8 cellular contexts compared by ENCODE assay signal in genomic region chr15:65101418-65101890, GRCh38. TPM values are rescaled to one million over a fixed set of nuclear protein-coding genes. Genes with fewer than 3 reads are reported as not detected.
A peak's percentile ranks its signal among the peaks of the same experiment; 100 is the strongest.
DNase-seq lines count a peak whose midpoint lies in the region; ATAC-seq and TF ChIP-seq lines count a peak whose summit lies in the region.

No MANE protein-coding gene starts in this region.

- H3K4me3 Mint-ChIP-seq in activated naive CD4-positive, alpha-beta T cell treated with anti-CD3 and anti-CD28 coated beads, Interleukin-2, amount 10 ng/mL, durations not matched to agents 7 days and 5 days = no peak overlapping the region
- H3K4me3 Mint-ChIP-seq in glutamatergic neuron (ENCODE audit: unreplicated experiment) = peak overlapping the region; percentile 88

- H2AFZ ChIP-seq in parathyroid adenoma = no peak overlapping the region

- no peaks in the 10 kb centered on the region for H3K9me3 ChIP-seq in parathyroid adenoma (ENCODE audit: control insufficient read depth, low read length)

- H3K4me1 ChIP-seq in parathyroid adenoma = no peaks in the 10 kb centered on the region

- H3K27me3 Mint-ChIP-seq in activated naive CD4-positive, alpha-beta T cell treated with anti-CD3 and anti-CD28 coated beads, Interleukin-2, amount 10 ng/mL, durations not matched to agents 7 days and 5 days = no peaks in the 10 kb centered on the region
- H3K27me3 Mint-ChIP-seq in glutamatergic neuron (ENCODE audit: unreplicated experiment) = peaks cover 4% of the 10 kb centered on the region

- no peak overlapping the region for H3K4me2 ChIP-seq in parathyroid adenoma (ENCODE audit: low read length)

- no peak overlapping the region for H3K4me3 ChIP-seq in parathyroid adenoma (ENCODE audit: low read depth, low read length)

- H3K9ac ChIP-seq in parathyroid adenoma = no peak overlapping the region

- no peak overlapping the region for H3K27ac ChIP-seq in parathyroid adenoma

- H3K9me3 Mint-ChIP-seq in activated naive CD4-positive, alpha-beta T cell treated with anti-CD3 and anti-CD28 coated beads, Interleukin-2, amount 10 ng/mL, durations not matched to agents 7 days and 5 days = no peaks in the 10 kb centered on the region
- H3K9me3 Mint-ChIP-seq in glutamatergic neuron (ENCODE audit: unreplicated experiment) = peaks cover 1% of the 10 kb centered on the region

- H3K36me3 ChIP-seq in parathyroid adenoma (ENCODE audit: control insufficient read depth, insufficient read depth, low read length) = no peaks in the 10 kb centered on the region

- no peaks in the 10 kb centered on the region for H3K4me1 Mint-ChIP-seq in activated naive CD4-positive, alpha-beta T cell treated with anti-CD3 and anti-CD28 coated beads, Interleukin-2, amount 10 ng/mL, durations not matched to agents 7 days and 5 days
- peaks cover 6% of the 10 kb centered on the region for H3K4me1 Mint-ChIP-seq in glutamatergic neuron (ENCODE audit: low read depth, unreplicated experiment)

- peaks cover 12% of the 10 kb centered on the region for H3K36me3 Mint-ChIP-seq in activated naive CD4-positive, alpha-beta T cell treated with anti-CD3 and anti-CD28 coated beads, Interleukin-2, amount 10 ng/mL, durations not matched to agents 7 days and 5 days
- peaks cover 7% of the 10 kb centered on the region for H3K36me3 Mint-ChIP-seq in glutamatergic neuron (ENCODE audit: unreplicated experiment)

- H3K79me2 ChIP-seq in parathyroid adenoma = no peaks in the 10 kb centered on the region

- CTCF ChIA-PET in activated naive CD4-positive, alpha-beta T cell treated with anti-CD3 and anti-CD28 coated beads, Interleukin-2, amount 10 ng/mL, durations not matched to agents 7 days and 5 days (lab: Charles Lee) = interaction anchor here (0.7 to 2.1 kb wide), 15 partner anchors 9 to 120 kb away, joined by 3 to 27 read pairs (median 3); no protein-coding TSS in a partner anchor

- H3K27me3 ChIP-seq in parathyroid adenoma (ENCODE audit: control insufficient read depth, insufficient read depth, low read length) = no peaks in the 10 kb centered on the region

- no peak overlapping the region for H3K27ac Mint-ChIP-seq in activated naive CD4-positive, alpha-beta T cell treated with anti-CD3 and anti-CD28 coated beads, Interleukin-2, amount 10 ng/mL, durations not matched to agents 7 days and 5 days
- peak overlapping the region; percentile 33 for H3K27ac Mint-ChIP-seq in glutamatergic neuron (ENCODE audit: unreplicated experiment)

- peak; percentile 5 for DNase-seq in NK-92 treated with Interleukin-12 subunit alpha and Interleukin-12 subunit beta, amount 100 ng/mL, for 24 hours (lab: John Stamatoyannopoulos, UW)
- DNase-seq in NK-92 (lab: John Stamatoyannopoulos, UW; ENCODE audit: unreplicated experiment) (no peak), NOMO-1 treated with DMSO at 0.1 percent for 48 hours (lab: John Stamatoyannopoulos, UW; ENCODE audit: unreplicated experiment) (peak; percentile 65), glutamatergic neuron (peak; percentile 90), NCI-H1105 treated with DMSO at 0.1 percent for 48 hours (lab: John Stamatoyannopoulos, UW) (no peak)
- DNase-seq in activated naive CD4-positive, alpha-beta T cell treated with anti-CD3 and anti-CD28 coated beads, Interleukin-2, amount 10 ng/mL, durations not matched to agents 7 days and 5 days = peak; percentile 67

- ATAC-seq in GM18867 (IDR thresholded peaks at IDR 0.05; ENCODE audit: unreplicated experiment) = no peak

- peak; percentile 91 for TF ChIP-seq CTCF in glutamatergic neuron (IDR thresholded peaks at IDR 0.05; ENCODE audit: partially characterized antibody, unreplicated experiment)
- TF ChIP-seq CTCF in parathyroid adenoma (IDR thresholded peaks at IDR 0.05) = peak; percentile 48

RNA-seq across cellular contexts. Expression of gene UBAP1L, which starts 13.5 kb away (rescaled TPM):
- 4.6 TPM for total RNA-seq in glutamatergic neuron (ENCODE audit: unreplicated experiment)

RNA-seq across cellular contexts. Expression of gene KBTBD13, which starts 24.9 kb away (rescaled TPM):
- total RNA-seq in glutamatergic neuron (ENCODE audit: unreplicated experiment) = not detected

RNA-seq across cellular contexts. Expression of gene PDCD7, which starts 32.2 kb away (rescaled TPM):
- total RNA-seq in glutamatergic neuron (ENCODE audit: unreplicated experiment) = 13.6 TPM

RNA-seq across cellular contexts. Expression of gene RASL12, which starts 33.7 kb away (rescaled TPM):
- 0.44 TPM for total RNA-seq in glutamatergic neuron (ENCODE audit: unreplicated experiment)

RNA-seq across cellular contexts. Expression of gene SLC51B, which starts 56.3 kb away (rescaled TPM):
- total RNA-seq in glutamatergic neuron (ENCODE audit: unreplicated experiment) = not detected

Comparison
In these comparisons a context has a peak if more than half of its experiments do, and no peak if none do; other contexts are left out.
1. DNase-seq: peak in NK-92 treated with Interleukin-12 subunit alpha and Interleukin-12 subunit beta, amount 100 ng/mL, for 24 hours (single experiment), NOMO-1 treated with DMSO at 0.1 percent for 48 hours (single experiment), activated naive CD4-positive, alpha-beta T cell treated with anti-CD3 and anti-CD28 coated beads, Interleukin-2, amount 10 ng/mL, durations not matched to agents 7 days and 5 days (single experiment) and glutamatergic neuron (single experiment); none in NK-92 (single experiment) and NCI-H1105 treated with DMSO at 0.1 percent for 48 hours (single experiment).